23 cellular contexts compared by ENCODE assay signal in genomic region chr14:99616832-99617488, GRCh38. TPM values are rescaled to one million over a fixed set of nuclear protein-coding genes. Genes with fewer than 3 reads are reported as not detected.
DNase-seq lines count a peak whose midpoint lies in the region; TF ChIP-seq lines count a peak whose summit lies in the region.
"Had no signal": no experiment of that assay in that cellular context is flagged by ENCODE, and none has a peak within 500 bp of the region (broad histone marks: within the 10 kb centered on the region; RNA-seq: fewer than 3 reads in every experiment).

No MANE protein-coding gene starts in this region.

- H4K20me1 ChIP-seq in osteoblast (ENCODE audit: insufficient read depth, low read length) = no peaks in the 10 kb centered on the region

- peaks cover 21% of the 10 kb centered on the region for H3K4me1 Mint-ChIP-seq in glutamatergic neuron (ENCODE audit: low read depth, unreplicated experiment)
- H3K4me1 Mint-ChIP-seq in nephron progenitor cell = peaks cover 62% of the 10 kb centered on the region

- H3K4me3 Mint-ChIP-seq in glutamatergic neuron (ENCODE audit: unreplicated experiment) (no peak overlapping the region), nephron progenitor cell (no peak overlapping the region)
- H3K4me3 Mint-ChIP-seq: CD4-positive, alpha-beta T cell; HFFc6 had no signal

- no peak overlapping the region for H3K4me2 ChIP-seq in osteoblast (ENCODE audit: insufficient read depth, low read length)

- TF ChIP-seq CTCF in glutamatergic neuron (IDR thresholded peaks at IDR 0.05; ENCODE audit: partially characterized antibody, unreplicated experiment) (no peak), nephron progenitor cell (IDR thresholded peaks at IDR 0.05) (no peak), osteoblast (IDR thresholded peaks at IDR 0.05; ENCODE audit: extremely low read depth, low read depth, low read length) (no peak)

- no peak overlapping the region for H2AFZ ChIP-seq in osteoblast (ENCODE audit: low read length)

- H3K27me3 ChIP-seq in osteoblast (ENCODE audit: insufficient read depth, low read length) = no peaks in the 10 kb centered on the region
- H3K27me3 ChIP-seq: MG63, SJCRH30 had no signal

- H3K9ac ChIP-seq in SK-N-MC (ENCODE audit: insufficient read length) = no peak overlapping the region

- H3K27me3 Mint-ChIP-seq in glutamatergic neuron (ENCODE audit: unreplicated experiment) (peaks cover 7% of the 10 kb centered on the region), nephron progenitor cell (ENCODE audit: low read depth, poor library complexity) (no peaks in the 10 kb centered on the region)

- no peak for TF ChIP-seq POLR2A in erythroblast (IDR thresholded peaks at IDR 0.05; ENCODE audit: low read length)

- H3K4me1 ChIP-seq in osteoblast (ENCODE audit: insufficient read depth, low read length) = peaks cover 18% of the 10 kb centered on the region

- no peaks in the 10 kb centered on the region for H3K36me3 ChIP-seq in SK-N-MC (ENCODE audit: insufficient read depth, low read length)
- H3K36me3 ChIP-seq in osteoblast (ENCODE audit: insufficient read depth, low read length) = no peaks in the 10 kb centered on the region
- H3K36me3 ChIP-seq: MG63, SJCRH30 had no signal

- H3K36me3 Mint-ChIP-seq in glutamatergic neuron (ENCODE audit: unreplicated experiment) = no peaks in the 10 kb centered on the region
- H3K36me3 Mint-ChIP-seq in nephron progenitor cell (ENCODE audit: low read depth) = no peaks in the 10 kb centered on the region

- H3K9me3 Mint-ChIP-seq in glutamatergic neuron (ENCODE audit: unreplicated experiment) (peaks cover 7% of the 10 kb centered on the region), nephron progenitor cell (no peaks in the 10 kb centered on the region)
- H3K9me3 Mint-ChIP-seq: CD4-positive, alpha-beta T cell; HFFc6 had no signal

- H3K27ac ChIP-seq in SK-N-MC = peak overlapping the region; percentile 10; the same call in 1 of the 2 replicates
- no peak overlapping the region for H3K27ac ChIP-seq in osteoblast (ENCODE audit: low read depth, low read length)
- H3K27ac ChIP-seq: HL-60, SJCRH30 had no signal

- H3K27ac Mint-ChIP-seq in glutamatergic neuron (ENCODE audit: unreplicated experiment) (peak overlapping the region; percentile 5), nephron progenitor cell (peak overlapping the region; percentile 82)
- H3K27ac Mint-ChIP-seq: CD4-positive, alpha-beta T cell; HFFc6 had no signal

- no peaks in the 10 kb centered on the region for H3K79me2 ChIP-seq in osteoblast (ENCODE audit: insufficient read depth, low read length)

- H3K4me3 ChIP-seq in SK-N-MC (no peak overlapping the region), osteoblast (ENCODE audit: insufficient read depth, low read length) (no peak overlapping the region)
- H3K4me3 ChIP-seq: K562, MG63, SJCRH30 had no signal

- no peaks in the 10 kb centered on the region for H3K9me3 ChIP-seq in SK-N-MC (ENCODE audit: low read depth, low read length)
- no peaks in the 10 kb centered on the region for H3K9me3 ChIP-seq in osteoblast (ENCODE audit: low read depth, low read length)
- H3K9me3 ChIP-seq: MG63, SJCRH30 had no signal

- DNase-seq in NCI-H524 (lab: John Stamatoyannopoulos, UW) (peak; percentile 95 to 98), SK-N-MC (ENCODE audit: low read depth, low spot score) (no peak), glutamatergic neuron (no peak), nephron progenitor cell (no peak), osteoblast (ENCODE audit: insufficient read length, low spot score, missing footprints) (no peak), pons (ENCODE audit: low spot score) (no peak), erythroblast (lab: John Stamatoyannopoulos, UW) (no peak)
- no peak for DNase-seq in activated CD4-positive, alpha-beta T cell treated with anti-CD3 and anti-CD28 coated beads, Interleukin-2, amount 50 U/mL, for 1 hour
- DNase-seq: CD4-positive, alpha-beta T cell; COR-L47; DMS153; H7; HFFc6; MG63; NCI-H1417 treated with DMSO at 0.1 percent for 48 hours; NCI-H2029 treated with DMSO at 0.1 percent for 48 hours; NCI-H345; NCI-H526 treated with DMSO at 0.1 percent for 48 hours; SJCRH30 had no signal

RNA-seq across cellular contexts. Expression of gene CCDC85C, which starts 13.0 kb away (rescaled TPM):
- total RNA-seq in glutamatergic neuron (ENCODE audit: unreplicated experiment) = 32.3 TPM
- 3.2 and 3.6 TPM in 2 replicates for total RNA-seq in osteoblast

RNA-seq across cellular contexts. Expression of gene HHIPL1, which starts 28.0 kb away (rescaled TPM):
- 0.47 TPM for total RNA-seq in glutamatergic neuron (ENCODE audit: unreplicated experiment)
- total RNA-seq in osteoblast = 11.2 and 12.3 TPM in 2 replicates
- total RNA-seq: CD4-positive, alpha-beta T cell; HepG2; HT-29; K562; SJCRH30 had no signal

Comparison
In these comparisons a context has a peak if more than half of its experiments do, and no peak if none do; other contexts are left out.
1. DNase-seq: peak in NCI-H524 (2 of 2); none in SK-N-MC (single experiment), glutamatergic neuron (single experiment), nephron progenitor cell (single experiment), activated CD4-positive, alpha-beta T cell treated with anti-CD3 and anti-CD28 coated beads, Interleukin-2, amount 50 U/mL, for 1 hour (single experiment), osteoblast (single experiment), pons (single experiment) and erythroblast (0 of 2).